In the genomic region with DNA sequence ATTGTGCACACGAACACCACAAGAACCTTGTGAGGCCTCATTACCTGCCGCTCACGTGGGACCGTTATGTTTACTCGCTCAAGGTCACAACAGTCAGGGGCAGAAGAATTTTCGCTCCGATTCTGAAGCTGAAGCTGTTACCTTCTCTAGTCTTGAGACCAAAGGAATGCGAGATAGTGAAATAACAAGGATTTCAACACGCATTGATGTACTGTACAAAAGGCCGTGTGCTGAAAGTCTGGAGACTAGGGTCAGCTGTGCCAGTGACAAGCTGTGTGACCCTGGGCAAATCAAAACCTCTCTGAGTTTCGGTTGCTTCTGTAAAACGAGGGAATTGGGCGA, we compare ENCODE assay signal across 8 cellular contexts. TPM values are rescaled to one million over a fixed set of nuclear protein-coding genes. Genes with fewer than 3 reads are reported as not detected.
DNase-seq lines count a peak whose midpoint lies in the region; ATAC-seq and TF ChIP-seq lines count a peak whose summit lies in the region.

No MANE protein-coding gene starts in this region.

- no peak for TF ChIP-seq CTCF in Loucy (conservative IDR thresholded peaks at IDR 0.05; ENCODE audit: low read length)

- ATAC-seq in GM21390 (IDR thresholded peaks at IDR 0.05; ENCODE audit: unreplicated experiment) (peak; percentile 20), left ventricle myocardium superior (peak; percentile 1)

- H3K4me1 ChIP-seq in ACC112 (ENCODE audit: control insufficient read depth, insufficient read depth, low read length, unreplicated experiment) (peaks cover 39% of the 10 kb centered on the region), Loucy (ENCODE audit: insufficient read depth, low read length, poor library complexity, severe bottlenecking) (peaks cover 57% of the 10 kb centered on the region), skeletal muscle tissue (ENCODE audit: control insufficient read depth in 3 of 3, insufficient read depth in 3 of 3, low read length in 3 of 3) (peaks cover 3 to 10% (median 6%) of the 10 kb centered on the region in 3 donors)

- DNase-seq in activated T-helper 9 cell treated with anti-CD3 and anti-CD28 coated beads, Interleukin-2, amount 50 U/mL, for 16 hours (ENCODE audit: low read depth), result peak; percentile 27
- DNase-seq in left ventricle myocardium superior, result peak; percentile 39
- DNase-seq in AG20443 (ENCODE audit: low spot score), result no peak
- no peak for DNase-seq in dedifferentiated amniotic fluid mesenchymal stem cell (ENCODE audit: extremely low spot score)

- H2AFZ ChIP-seq in ACC112 (ENCODE audit: low read length, unreplicated experiment) (peak overlapping the region; percentile 91), Loucy (ENCODE audit: low read length) (peak overlapping the region; percentile 76)

- H3F3A ChIP-seq in Loucy (ENCODE audit: low read depth), result peaks cover 9% of the 10 kb centered on the region

- 0 out of 2 replicates have a peak, but pooled peaks cover 4% of the 10 kb centered on the region for H3K9me3 ChIP-seq in Loucy (ENCODE audit: insufficient read depth, low read depth, low read length)
- H3K9me3 ChIP-seq in skeletal muscle tissue (ENCODE audit: control insufficient read depth in 3 of 3, low read length in 3 of 3), result peaks cover 0 to 5% (median 0%) of the 10 kb centered on the region in 3 donors

- H3K27ac ChIP-seq in ACC112 (ENCODE audit: low read depth, low read length) (peak overlapping the region; percentile 78), skeletal muscle tissue (ENCODE audit: low read depth, low read length) (peak overlapping the region; percentile 87)

- intact Hi-C loops in left ventricle myocardium superior (cut with micrococcal nuclease), result loop anchor here (10.0 kb wide), 1 partner anchor 121 kb away; no protein-coding TSS in a partner anchor

- H3K79me2 ChIP-seq in ACC112 (ENCODE audit: control insufficient read depth, insufficient read depth, low read length, unreplicated experiment) (peaks cover 14% of the 10 kb centered on the region), Loucy (ENCODE audit: insufficient read depth, low read length) (peaks cover 39% of the 10 kb centered on the region)

- no peaks in the 10 kb centered on the region for H4K20me1 ChIP-seq in Loucy (ENCODE audit: insufficient read depth, low read length, poor library complexity, severe bottlenecking)

- H3K4me3 ChIP-seq in ACC112 (ENCODE audit: low read depth, low read length), result peak overlapping the region; percentile 93
- H3K4me3 ChIP-seq in Loucy (ENCODE audit: low read length, poor library complexity, severe bottlenecking), result peak overlapping the region; percentile 83
- peak overlapping the region; percentile 69 to 84 (median 80) for H3K4me3 ChIP-seq in skeletal muscle tissue (ENCODE audit: low read length in 3 of 3)

- peak overlapping the region; percentile 88 for H3K4me2 ChIP-seq in Loucy (ENCODE audit: low read depth, low read length, poor library complexity, severe bottlenecking)

- H3K27me3 ChIP-seq in ACC112 (ENCODE audit: insufficient read depth, low read length) (no peaks in the 10 kb centered on the region), Loucy (ENCODE audit: insufficient read depth, low read length, poor library complexity, severe bottlenecking) (no peaks in the 10 kb centered on the region), skeletal muscle tissue (ENCODE audit: control insufficient read depth in 3 of 3, insufficient read depth in 3 of 3, low read length in 3 of 3) (no peaks in the 10 kb centered on the region)

- no peaks in the 10 kb centered on the region; the same call in 1 of the 2 replicates for H3K36me3 ChIP-seq in ACC112 (ENCODE audit: insufficient read depth, low read length)
- H3K36me3 ChIP-seq in Loucy (ENCODE audit: insufficient read depth, low read length), result no peaks in the 10 kb centered on the region
- H3K36me3 ChIP-seq in skeletal muscle tissue (ENCODE audit: control insufficient read depth in 3 of 3, insufficient read depth in 3 of 3, low read length in 3 of 3), result peaks cover 0 to 4% (median 0%) of the 10 kb centered on the region in 3 donors

- H3K9me2 ChIP-seq in Loucy (replicated peaks; ENCODE audit: low read depth, low read length), result no peaks in the 10 kb centered on the region

- H3K9ac ChIP-seq in Loucy (ENCODE audit: low read depth, low read length, poor library complexity, severe bottlenecking) (peak overlapping the region; percentile 94), skeletal muscle tissue (ENCODE audit: low read depth in 1 of 3, low read length in 3 of 3) (peak overlapping the region; percentile 81 to 89 (median 89))

RNA-seq across cellular contexts. Expression of a gene that starts 0.6 kb away (rescaled TPM):
- total RNA-seq in left ventricle myocardium superior (2.8 TPM), skeletal muscle tissue (7.8 TPM)

Comparison
In these comparisons a context has a peak if more than half of its experiments do, and no peak if none do; other contexts are left out.
1. DNase-seq: peak in activated T-helper 9 cell treated with anti-CD3 and anti-CD28 coated beads, Interleukin-2, amount 50 U/mL, for 16 hours (single experiment) and left ventricle myocardium superior (single experiment); none in AG20443 (single experiment) and dedifferentiated amniotic fluid mesenchymal stem cell (single experiment).
2. Peak in every context shown above with its lines, with median percentiles within 50 percentile points of each other: H3K4me3 ChIP-seq.